ENCODE assay signal across 22 cellular contexts in the genomic region with DNA sequence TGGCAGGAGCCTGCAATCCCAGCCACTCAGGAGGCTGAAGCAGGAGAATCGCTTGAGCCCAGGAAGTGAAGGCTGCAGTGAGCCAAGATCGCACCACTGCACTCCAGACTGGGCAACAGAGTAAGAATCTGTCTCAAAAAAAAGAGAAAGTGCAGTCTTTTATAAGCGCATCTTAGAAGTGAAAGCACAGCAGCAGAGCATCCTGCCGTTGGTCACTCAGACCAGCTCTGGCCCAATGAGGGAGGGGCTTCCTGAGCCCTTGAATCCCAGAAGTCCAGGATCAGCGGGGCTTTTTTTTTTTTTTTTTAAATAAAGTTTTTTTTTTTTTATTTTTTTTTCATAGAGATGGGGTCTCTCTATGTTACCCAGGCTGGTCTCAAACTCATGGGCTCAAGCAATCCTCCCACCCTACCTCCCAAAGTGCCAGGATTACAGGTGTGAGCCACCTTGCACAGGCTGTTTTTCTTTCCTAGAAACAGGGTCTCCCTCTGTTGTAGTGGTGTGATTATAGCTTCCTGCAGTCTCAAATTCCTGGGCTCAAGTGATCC. TPM values are rescaled to one million over a fixed set of nuclear protein-coding genes. Genes with fewer than 3 reads are reported as not detected.
DNase-seq lines count a peak whose midpoint lies in the region; ATAC-seq and TF ChIP-seq lines count a peak whose summit lies in the region.
"Had no signal": no experiment of that assay in that cellular context is flagged by ENCODE, and none has a peak within 500 bp of the region (broad histone marks: within the 10 kb centered on the region; RNA-seq: fewer than 3 reads in every experiment).

No MANE protein-coding gene starts in this region.

- H3F3A ChIP-seq in OCI-LY1 (ENCODE audit: insufficient read depth, low read length) (peaks cover 6% of the 10 kb centered on the region; the same call in 1 of the 2 replicates), PC-3 (ENCODE audit: low read length, unreplicated experiment) (no peaks in the 10 kb centered on the region)

- H3K4me3 Mint-ChIP-seq in activated T-cell treated with anti-CD3 and anti-CD28 coated beads, Interleukin-2, amount 50 U/mL, for 24 hours: peak overlapping the region; percentile 15
- H3K4me3 Mint-ChIP-seq in activated T-cell treated with anti-CD3 and anti-CD28 coated beads, Interleukin-2, amount 50 U/mL, for 4 hours: no peak overlapping the region
- H3K4me3 Mint-ChIP-seq in activated naive CD8-positive, alpha-beta T cell treated with anti-CD3 and anti-CD28 coated beads, Interleukin-2, amount 10 ng/mL, durations not matched to agents 7 days and 5 days: peak overlapping the region; percentile 79
- H3K4me3 Mint-ChIP-seq: CD14-positive monocyte; dendritic cell treated with granulocyte-macrophage colony-stimulating factor and Interleukin-4, amounts not matched to agents 40 ng/mL and 50 ng/mL, for 4 days; H9 had no signal

- H3K4me2 ChIP-seq in OCI-LY1 (ENCODE audit: low read length) (no peak overlapping the region), PC-3 (ENCODE audit: low read length) (no peak overlapping the region)
- H3K4me2 ChIP-seq: A549 had no signal

- CTCF ChIA-PET in PC-3 (lab: Charles Lee): interaction anchor here (0.6 kb wide), 1 partner anchor 93 kb away, joined by 3 read pairs; no protein-coding TSS in a partner anchor

- POLR2A ChIA-PET in activated naive CD8-positive, alpha-beta T cell treated with anti-CD3 and anti-CD28 coated beads, Interleukin-2, amount 10 ng/mL, durations not matched to agents 7 days and 5 days (lab: Charles Lee): interaction anchor here (0.6 to 18.1 kb wide), 8 partner anchors 9 to 723 kb away, joined by 3 to 389 read pairs (median 6); a partner anchor contains a TSS
- POLR2A ChIA-PET in PC-3 (lab: Charles Lee; ENCODE audit: unreplicated experiment): no interaction called here

- H3K9me2 ChIP-seq in OCI-LY1 (ENCODE audit: low read depth, low read length) (no peaks in the 10 kb centered on the region), PC-3 (replicated peaks; ENCODE audit: low read length) (no peaks in the 10 kb centered on the region)

- peak overlapping the region; percentile 89 for H3K27ac Mint-ChIP-seq in activated T-cell treated with anti-CD3 and anti-CD28 coated beads, Interleukin-2, amount 50 U/mL, for 24 hours
- peak overlapping the region; percentile 96 for H3K27ac Mint-ChIP-seq in activated naive CD8-positive, alpha-beta T cell treated with anti-CD3 and anti-CD28 coated beads, Interleukin-2, amount 10 ng/mL, durations not matched to agents 7 days and 5 days

- no peaks in the 10 kb centered on the region for H3K9me3 Mint-ChIP-seq in activated T-cell treated with anti-CD3 and anti-CD28 coated beads, Interleukin-2, amount 50 U/mL, for 24 hours
- H3K9me3 Mint-ChIP-seq in activated T-cell treated with anti-CD3 and anti-CD28 coated beads, Interleukin-2, amount 50 U/mL, for 4 hours: no peaks in the 10 kb centered on the region
- no peaks in the 10 kb centered on the region for H3K9me3 Mint-ChIP-seq in activated naive CD8-positive, alpha-beta T cell treated with anti-CD3 and anti-CD28 coated beads, Interleukin-2, amount 10 ng/mL, durations not matched to agents 7 days and 5 days
- H3K9me3 Mint-ChIP-seq: CD14-positive monocyte; dendritic cell treated with granulocyte-macrophage colony-stimulating factor and Interleukin-4, amounts not matched to agents 40 ng/mL and 50 ng/mL, for 4 days; H9 had no signal

- no peak overlapping the region for H2AFZ ChIP-seq in OCI-LY1 (ENCODE audit: low read length)
- H2AFZ ChIP-seq in PC-3 (ENCODE audit: low read length): no peak overlapping the region

- no peak overlapping the region for H3K4me3 ChIP-seq in OCI-LY1 (ENCODE audit: low read depth, low read length, poor library complexity, severe bottlenecking)
- H3K4me3 ChIP-seq in spleen: no peak overlapping the region
- no peak overlapping the region for H3K4me3 ChIP-seq in PC-3 (ENCODE audit: low read length)
- H3K4me3 ChIP-seq: A549, thyroid gland had no signal

- no peaks in the 10 kb centered on the region for H3K27me3 ChIP-seq in OCI-LY1 (ENCODE audit: insufficient read depth, low read length)
- no peaks in the 10 kb centered on the region for H3K27me3 ChIP-seq in spleen (replicated peaks in 1 of 7)
- no peaks in the 10 kb centered on the region for H3K27me3 ChIP-seq in PC-3 (ENCODE audit: low read length)
- H3K27me3 ChIP-seq: foreskin keratinocyte, thyroid gland had no signal

- ATAC-seq in activated T-cell treated with anti-CD3 and anti-CD28 coated beads, Interleukin-2, amount 50 U/mL, for 4 hours: no peak
- no peak for ATAC-seq in activated naive CD8-positive, alpha-beta T cell treated with anti-CD3 and anti-CD28 coated beads, Interleukin-2, amount 10 ng/mL, durations not matched to agents 7 days and 5 days (ENCODE audit: low read depth)
- no peak for ATAC-seq in PC-3
- no peak for ATAC-seq in GM21529 (IDR thresholded peaks at IDR 0.05; ENCODE audit: unreplicated experiment)
- ATAC-seq: A549, foreskin keratinocyte had no signal

- WGBS in spleen, 5 donors: 39 to 65% (median 53%) methylated on average over 5 of the region's 5 CpGs

- peaks cover 64% of the 10 kb centered on the region for H3K4me1 ChIP-seq in OCI-LY1 (ENCODE audit: insufficient read depth, low read length, severe bottlenecking)
- peaks cover 53 to 95% (median 79%) of the 10 kb centered on the region in 6 donors for H3K4me1 ChIP-seq in spleen
- H3K4me1 ChIP-seq in PC-3 (ENCODE audit: insufficient read depth, low read length): peaks cover 4% of the 10 kb centered on the region; the same call in 1 of the 2 replicates
- H3K4me1 ChIP-seq: foreskin keratinocyte, thyroid gland had no signal

- H3K36me3 Mint-ChIP-seq in activated T-cell treated with anti-CD3 and anti-CD28 coated beads, Interleukin-2, amount 50 U/mL, for 24 hours (ENCODE audit: low read depth): no peaks in the 10 kb centered on the region
- no peaks in the 10 kb centered on the region for H3K36me3 Mint-ChIP-seq in activated T-cell treated with anti-CD3 and anti-CD28 coated beads, Interleukin-2, amount 50 U/mL, for 4 hours (ENCODE audit: insufficient read depth)
- no peaks in the 10 kb centered on the region for H3K36me3 Mint-ChIP-seq in activated naive CD8-positive, alpha-beta T cell treated with anti-CD3 and anti-CD28 coated beads, Interleukin-2, amount 10 ng/mL, durations not matched to agents 7 days and 5 days
- H3K36me3 Mint-ChIP-seq: CD14-positive monocyte had no signal

- H3K36me3 ChIP-seq in OCI-LY1 (ENCODE audit: insufficient read depth, low read length) (no peaks in the 10 kb centered on the region), spleen (no peaks in the 10 kb centered on the region), PC-3 (ENCODE audit: low read depth, low read length) (no peaks in the 10 kb centered on the region)
- H3K36me3 ChIP-seq: thyroid gland had no signal

- TF ChIP-seq CTCF in OCI-LY1 (IDR thresholded peaks at IDR 0.05; ENCODE audit: low read length) (no peak), spleen (IDR thresholded peaks at IDR 0.05 in 8 of 11, conservative IDR thresholded peaks at IDR 0.05 in 3 of 11) (no peak), PC-3 (conservative IDR thresholded peaks at IDR 0.05; ENCODE audit: low read depth, low read length) (no peak)

- H4K20me1 ChIP-seq in OCI-LY1 (ENCODE audit: insufficient read depth, low read length) (no peaks in the 10 kb centered on the region), PC-3 (ENCODE audit: low read length) (no peaks in the 10 kb centered on the region)

- H3K79me2 ChIP-seq in OCI-LY1 (ENCODE audit: insufficient read depth, low read length): no peaks in the 10 kb centered on the region
- H3K79me2 ChIP-seq in PC-3 (ENCODE audit: low read length): no peaks in the 10 kb centered on the region

- H3K27me3 Mint-ChIP-seq in activated T-cell treated with anti-CD3 and anti-CD28 coated beads, Interleukin-2, amount 50 U/mL, for 24 hours: no peaks in the 10 kb centered on the region
- H3K27me3 Mint-ChIP-seq in activated T-cell treated with anti-CD3 and anti-CD28 coated beads, Interleukin-2, amount 50 U/mL, for 4 hours (ENCODE audit: low read depth): no peaks in the 10 kb centered on the region
- no peaks in the 10 kb centered on the region for H3K27me3 Mint-ChIP-seq in activated naive CD8-positive, alpha-beta T cell treated with anti-CD3 and anti-CD28 coated beads, Interleukin-2, amount 10 ng/mL, durations not matched to agents 7 days and 5 days

- intact Hi-C loops in spleen (cut with DNase I; ENCODE audit: low total_unique reads) (no loop called here), PC-3 (cut with micrococcal nuclease) (no loop called here)

- peak overlapping the region; percentile 1 for H3K27ac ChIP-seq in OCI-LY1 (ENCODE audit: low read depth, low read length, poor library complexity, severe bottlenecking)
- peak overlapping the region in 7 of 8 donors; percentile 31 to 93 (median 88) for H3K27ac ChIP-seq in spleen
- H3K27ac ChIP-seq in PC-3 (ENCODE audit: low read length): no peak overlapping the region
- H3K27ac ChIP-seq: epithelial cell of prostate, foreskin keratinocyte, thyroid gland had no signal

- no TSS peak for BruUV-seq in PC-3 (replicated peaks; lab: Mats Ljungman, UMichigan)

- H3K9ac ChIP-seq in OCI-LY1 (ENCODE audit: low read length) (no peak overlapping the region), PC-3 (ENCODE audit: low read length) (no peak overlapping the region)

- no peak for TF ChIP-seq POLR2A in spleen (IDR thresholded peaks at IDR 0.05)

- DNase-seq in activated T-cell treated with anti-CD3 and anti-CD28 coated beads, Interleukin-2, amount 50 U/mL, for 24 hours: no peak
- no peak for DNase-seq in activated T-cell treated with anti-CD3 and anti-CD28 coated beads, Interleukin-2, amount 50 U/mL, for 4 hours
- no peak for DNase-seq in activated naive CD8-positive, alpha-beta T cell treated with anti-CD3 and anti-CD28 coated beads, Interleukin-2, amount 10 ng/mL, durations not matched to agents 7 days and 5 days
- DNase-seq in spleen (no peak), NCI-H82 (lab: John Stamatoyannopoulos, UW) (no peak), PC-3 (no peak)
- DNase-seq: activated gamma-delta T cell treated with Interleukin-2 at 50 U/mL for 16 hours, DND-41, foreskin keratinocyte, H9, IMR-90, MV-4-11, NCI-H187 treated with DMSO at 0.1 percent for 48 hours, NCI-H345, SW 1271, thyroid gland had no signal

- no peaks in the 10 kb centered on the region for H3K9me3 ChIP-seq in OCI-LY1 (ENCODE audit: low read length)
- H3K9me3 ChIP-seq in spleen: no peaks in the 10 kb centered on the region
- no peaks in the 10 kb centered on the region for H3K9me3 ChIP-seq in PC-3 (ENCODE audit: low read length)
- H3K9me3 ChIP-seq: A549, thyroid gland had no signal

- peaks cover 84% of the 10 kb centered on the region for H3K4me1 Mint-ChIP-seq in activated T-cell treated with anti-CD3 and anti-CD28 coated beads, Interleukin-2, amount 50 U/mL, for 24 hours (ENCODE audit: low read depth)
- peaks cover 86% of the 10 kb centered on the region for H3K4me1 Mint-ChIP-seq in activated T-cell treated with anti-CD3 and anti-CD28 coated beads, Interleukin-2, amount 50 U/mL, for 4 hours (ENCODE audit: low read depth)
- peaks cover 76% of the 10 kb centered on the region for H3K4me1 Mint-ChIP-seq in activated naive CD8-positive, alpha-beta T cell treated with anti-CD3 and anti-CD28 coated beads, Interleukin-2, amount 10 ng/mL, durations not matched to agents 7 days and 5 days

RNA-seq across cellular contexts. Expression of a gene that starts 42.3 kb away (rescaled TPM):
- total RNA-seq in activated T-cell treated with anti-CD3 and anti-CD28 coated beads, Interleukin-2, amount 50 U/mL, for 4 hours: 10 to 100 TPM in 1 of 3 donors, 1 to 10 TPM in 2; 9.5 to 11.2 (median 9.7) TPM
- 10 to 100 TPM; 11.8 to 13.2 TPM for total RNA-seq in activated naive CD8-positive, alpha-beta T cell treated with anti-CD3 and anti-CD28 coated beads, Interleukin-2, amount 10 ng/mL, durations not matched to agents 7 days and 5 days
- total RNA-seq in spleen (10 to 100 TPM in 6 of 7 donors, 1 to 10 TPM in 1; 9.3 to 14.3 (median 11.7) TPM), PC-3 (2014; rRNA removed) (8.4 and 11.1 TPM in 2 replicates)
- 10 to 100 TPM; 10.6 to 15.4 (median 10.8) TPM for polyA plus RNA-seq in spleen

RNA-seq across cellular contexts. Expression of a gene that starts 43.2 kb away (rescaled TPM):
- 10 to 100 TPM; 13.9 to 16.3 (median 15.6) TPM for total RNA-seq in activated T-cell treated with anti-CD3 and anti-CD28 coated beads, Interleukin-2, amount 50 U/mL, for 4 hours
- total RNA-seq in activated naive CD8-positive, alpha-beta T cell treated with anti-CD3 and anti-CD28 coated beads, Interleukin-2, amount 10 ng/mL, durations not matched to agents 7 days and 5 days: 10 to 100 TPM; 21.2 to 21.8 TPM
- 10 to 100 TPM; 20.2 to 44.7 (median 26.0) TPM for total RNA-seq in spleen
- 10 to 100 TPM in 1 of 3 donors, 1 to 10 TPM in 2; 6.2 to 13.6 (median 6.5) TPM for polyA plus RNA-seq in spleen
- total RNA-seq in PC-3 (2014; rRNA removed): 25.2 and 37.0 TPM in 2 replicates

RNA-seq across cellular contexts. Expression of a gene that starts 44.0 kb away (rescaled TPM):
- total RNA-seq in activated T-cell treated with anti-CD3 and anti-CD28 coated beads, Interleukin-2, amount 50 U/mL, for 4 hours: 10 to 100 TPM; 75.5 to 87.3 (median 86.0) TPM
- total RNA-seq in activated naive CD8-positive, alpha-beta T cell treated with anti-CD3 and anti-CD28 coated beads, Interleukin-2, amount 10 ng/mL, durations not matched to agents 7 days and 5 days: 100 to 1,000 TPM; 329 to 366 TPM
- total RNA-seq in spleen: 100 to 1,000 TPM in 1 of 7 donors, 10 to 100 TPM in 6; 27.3 to 102 (median 72.8) TPM
- polyA plus RNA-seq in spleen: 10 to 100 TPM; 28.6 to 39.6 (median 29.0) TPM
- total RNA-seq in PC-3 (2014; rRNA removed): 10.8 and 26.1 TPM in 2 replicates
